In the genomic region with DNA sequence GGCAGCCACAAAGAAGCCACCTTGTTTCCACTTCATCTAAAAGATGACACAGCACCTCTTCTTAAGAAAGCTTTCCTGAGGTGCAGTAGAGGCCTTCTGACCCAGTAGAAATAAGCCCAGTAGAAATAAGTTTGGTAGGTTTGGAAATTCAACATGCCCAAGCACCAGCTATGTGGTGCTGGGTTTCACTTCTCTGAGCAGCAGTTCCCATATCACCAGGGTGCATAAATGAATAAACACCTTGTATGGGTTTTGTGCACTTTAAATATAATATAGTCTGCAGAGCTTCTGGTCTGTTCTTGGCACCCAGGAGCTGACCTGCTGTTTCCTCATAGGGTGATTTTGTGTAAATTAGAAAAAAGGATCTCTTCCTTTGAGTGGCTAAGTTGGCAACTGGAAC, we compare ENCODE assay signal across 31 cellular contexts.
"Had no signal": no experiment of that assay in that cellular context is flagged by ENCODE, and none has a peak within 500 bp of the region (broad histone marks: within the 10 kb centered on the region; RNA-seq: fewer than 3 reads in every experiment).

No MANE protein-coding gene starts in this region.

- H3K27ac ChIP-seq: ascending aorta, cardiac muscle cell, coronary artery, dorsolateral prefrontal cortex, gastroesophageal sphincter, pancreas, prostate gland, skin epidermis, suprapubic skin, tibial nerve had no signal

- DNase-seq: activated CD4-positive, alpha-beta memory T cell treated with anti-CD3 and anti-CD28 coated beads for 36 hours; activated CD4-positive, alpha-beta T cell treated with anti-CD3 and anti-CD28 coated beads, Interleukin-2, amount 10 ng/mL, durations not matched to agents 24 days and 14 days; activated CD4-positive, CD25-positive, alpha-beta regulatory T cell treated with anti-CD3 and anti-CD28 coated beads, Interleukin-2, amount 50 U/mL, for 72 hours; activated CD8-positive, alpha-beta memory T cell treated with anti-CD3 and anti-CD28 coated beads, Interleukin-2, amount 50 U/mL, for 4 hours; activated gamma-delta T cell; activated naive CD4-positive, alpha-beta T cell treated with anti-CD3 and anti-CD28 coated beads, Interleukin-2, amount 10 ng/mL, durations not matched to agents 7 days and 5 days; activated naive CD8-positive, alpha-beta T cell treated with anti-CD3 and anti-CD28 coated beads, Interleukin-2, amount 10 ng/mL, durations not matched to agents 7 days and 5 days; activated T-cell treated with anti-CD3 and anti-CD28 coated beads, Interleukin-2, amount 50 U/mL, for 1 hour; dorsolateral prefrontal cortex; effector memory CD4-positive, alpha-beta T cell; head of caudate nucleus; hippocampal formation; left cardiac atrium; mammary epithelial cell; naive B cell; nephron progenitor cell; pancreas; retina; stimulated activated CD4-positive, alpha-beta T cell treated with anti-CD3 and anti-CD28 coated beads, Interleukin-12 subunit alpha, Interleukin-12 subunit beta, amount 100 ng/mL, for 4 hours; stimulated activated CD4-positive, alpha-beta T cell treated with anti-CD3 and anti-CD28 coated beads, Interleukin-4, amount 100 ng/mL, for 1 hour; stimulated activated naive CD4-positive, alpha-beta T cell; T1000 had no signal

- ATAC-seq: gastroesophageal sphincter, left cardiac atrium, pancreas, sciatic nerve had no signal

- H3K36me3 ChIP-seq: ascending aorta, cardiac muscle cell, gastroesophageal sphincter, pancreas, prostate gland, suprapubic skin, tibial nerve had no signal

- H3K4me1 ChIP-seq: ascending aorta, gastroesophageal sphincter, prostate gland, suprapubic skin had no signal

- H3K9me3 ChIP-seq: ascending aorta, gastroesophageal sphincter, pancreas, prostate gland, suprapubic skin, tibial nerve had no signal

- H3K4me3 ChIP-seq: ascending aorta, cardiac muscle cell, coronary artery, dorsolateral prefrontal cortex, gastroesophageal sphincter, pancreas, prostate gland, skin epidermis, suprapubic skin, tibial nerve had no signal

- H3K27me3 ChIP-seq: ascending aorta, cardiac muscle cell, gastroesophageal sphincter, pancreas, suprapubic skin, tibial nerve had no signal
